Comparison of ENCODE assay signal across 5 cellular contexts in genomic region chr2:91422102-91422501, GRCh38.
DNase-seq lines count a peak whose midpoint lies in the region; ATAC-seq, FAIRE-seq and TF ChIP-seq lines count a peak whose summit lies in the region.
"Not testable (repeated sequence)": the region's sequence is repeated elsewhere in the genome, so short reads cannot be mapped to it uniquely, and the experiment has no call there.

No MANE protein-coding gene starts in this region.

- not testable (repeated sequence) for H3K79me2 ChIP-seq in PC-3 (ENCODE audit: low read length); HepG2 (ENCODE audit: insufficient read depth, low read length)

- H3K27ac ChIP-seq in A549; PC-3 (ENCODE audit: low read length); coronary artery; HepG2 (ENCODE audit: extremely low read length, insufficient read depth, low read length): not testable (repeated sequence)

- CTCF ChIA-PET in A549 (lab: Yijun Ruan, JAX); PC-3 (lab: Charles Lee); HepG2 (lab: Yijun Ruan, JAX; ENCODE audit: low intra/inter-chr PET ratio, low total read pairs): not testable (repeated sequence)

- not testable (repeated sequence) for H3K9me2 ChIP-seq in PC-3 (replicated peaks; ENCODE audit: low read length)

- H3K4me3 Mint-ChIP-seq in activated CD4-positive, alpha-beta T cell treated with anti-CD3 and anti-CD28 coated beads, Interleukin-2, amount 10 ng/mL, durations not matched to agents 24 days and 14 days, result not testable (repeated sequence)

- in situ Hi-C loops in HepG2 (cut with HindIII; ENCODE audit: extremely low pct_ligation_motif_present, low pct_unique_long_range_greater_than_20kb), result not testable (repeated sequence)

- H2AFZ ChIP-seq in PC-3 (ENCODE audit: low read length); HepG2 (ENCODE audit: low read length): not testable (repeated sequence)

- H3K27ac Mint-ChIP-seq in activated CD4-positive, alpha-beta T cell treated with anti-CD3 and anti-CD28 coated beads, Interleukin-2, amount 10 ng/mL, durations not matched to agents 24 days and 14 days, result not testable (repeated sequence)

- not testable (repeated sequence) for H3K4me3 ChIP-seq in A549; PC-3 (ENCODE audit: low read length); HepG2 (replicated peaks in 1 of 3; ENCODE audit: insufficient read depth in 1 of 3, low read depth in 2 of 3, low read length in 3 of 3)
- peak overlapping the region; percentile 6 for H3K4me3 ChIP-seq in coronary artery

- not testable (repeated sequence) for H3K4me2 ChIP-seq in A549; PC-3 (ENCODE audit: low read length); HepG2 (ENCODE audit: low read depth, low read length)

- H3F3A ChIP-seq in PC-3 (ENCODE audit: low read length, unreplicated experiment), result not testable (repeated sequence)

- TF ChIP-seq EP300 in A549 (IDR thresholded peaks at IDR 0.05); HepG2 (IDR thresholded peaks at IDR 0.05; ENCODE audit: low read depth in 2 of 2, low read length in 2 of 2); HepG2 (CRISPR knock-in tag; IDR thresholded peaks at IDR 0.05; ENCODE audit: borderline replicate concordance): not testable (repeated sequence)

- TF ChIP-seq CTCF in A549 (IDR thresholded peaks at IDR 0.05); PC-3 (conservative IDR thresholded peaks at IDR 0.05; ENCODE audit: low read depth, low read length); coronary artery (IDR thresholded peaks at IDR 0.05); HepG2 (CRISPR knock-in tag; IDR thresholded peaks at IDR 0.05): not testable (repeated sequence)

- intact Hi-C loops in PC-3 (cut with micrococcal nuclease); activated CD4-positive, alpha-beta T cell treated with anti-CD3 and anti-CD28 coated beads, Interleukin-2, amount 10 ng/mL, durations not matched to agents 24 days and 14 days (cut with micrococcal nuclease); HepG2 (cut with micrococcal nuclease; ENCODE audit: unreplicated experiment): not testable (repeated sequence)

- not testable (repeated sequence) for H3K4me1 ChIP-seq in A549; PC-3 (ENCODE audit: insufficient read depth, low read length); HepG2 (ENCODE audit: insufficient read depth, low read length)

- H4K20me1 ChIP-seq in PC-3 (ENCODE audit: low read length); HepG2 (ENCODE audit: insufficient read depth, low read length): not testable (repeated sequence)

- BruUV-seq in PC-3 (replicated peaks; lab: Mats Ljungman, UMichigan); HepG2 (replicated peaks; lab: Mats Ljungman, UMichigan): not testable (repeated sequence)

- DNase-seq in A549 (ENCODE audit: low read depth in 1 of 2, low spot score in 1 of 2); coronary artery (ENCODE audit: low spot score); HepG2 (ENCODE audit: low spot score): not testable (repeated sequence)
- peak; percentile 1 for DNase-seq in PC-3
- peak; percentile 51 for DNase-seq in activated CD4-positive, alpha-beta T cell treated with anti-CD3 and anti-CD28 coated beads, Interleukin-2, amount 10 ng/mL, durations not matched to agents 24 days and 14 days

- TF ChIP-seq RAD21 in A549 (conservative IDR thresholded peaks at IDR 0.05 in 1 of 2, IDR thresholded peaks at IDR 0.05 in 1 of 2); HepG2 (CRISPR knock-in tag; IDR thresholded peaks at IDR 0.05): not testable (repeated sequence)

- not testable (repeated sequence) for ATAC-seq in A549, PC-3, HepG2

- TF ChIP-seq POLR2A in A549 (IDR thresholded peaks at IDR 0.05; ENCODE audit: low read length); HepG2 (IDR thresholded peaks at IDR 0.05; ENCODE audit: insufficient read depth in 1 of 2, low read depth in 2 of 2, low read length in 2 of 2): not testable (repeated sequence)

- H3K27me3 ChIP-seq in PC-3 (ENCODE audit: low read length), result peaks cover 29% of the 10 kb centered on the region
- not testable (repeated sequence) for H3K27me3 ChIP-seq in HepG2 (ENCODE audit: control insufficient read depth in 1 of 2, insufficient read depth in 2 of 2, low read length in 2 of 2)

- H3K9me3 Mint-ChIP-seq in activated CD4-positive, alpha-beta T cell treated with anti-CD3 and anti-CD28 coated beads, Interleukin-2, amount 10 ng/mL, durations not matched to agents 24 days and 14 days, result peaks cover 29% of the 10 kb centered on the region

- not testable (repeated sequence) for H3K36me3 Mint-ChIP-seq in activated CD4-positive, alpha-beta T cell treated with anti-CD3 and anti-CD28 coated beads, Interleukin-2, amount 10 ng/mL, durations not matched to agents 24 days and 14 days (ENCODE audit: low read depth)

- not testable (repeated sequence) for FAIRE-seq in A549 (lab: Jason Lieb, UNC); HepG2 (lab: Jason Lieb, UNC)

- 33% methylated on average over 19 of the region's 19 CpGs for WGBS in A549 (ENCODE audit: missing lambda C conversion rate)
- WGBS in HepG2 (ENCODE audit: low lambda C conversion rate), result 39% methylated on average over 19 of the region's 19 CpGs

- POLR2A ChIA-PET in A549 (lab: Yijun Ruan, JAX); PC-3 (lab: Charles Lee; ENCODE audit: unreplicated experiment); HepG2 (lab: Yijun Ruan, JAX): not testable (repeated sequence)

- H3K27me3 Mint-ChIP-seq in activated CD4-positive, alpha-beta T cell treated with anti-CD3 and anti-CD28 coated beads, Interleukin-2, amount 10 ng/mL, durations not matched to agents 24 days and 14 days, result not testable (repeated sequence)

- not testable (repeated sequence) for H3K36me3 ChIP-seq in PC-3 (ENCODE audit: low read depth, low read length); HepG2 (replicated peaks in 1 of 2; ENCODE audit: control insufficient read depth in 1 of 2, insufficient read depth in 2 of 2, low read length in 2 of 2)

- H3K9me3 ChIP-seq in A549, result peaks cover 13% of the 10 kb centered on the region; the same call in 2 of the 3 replicates
- peaks cover 21% of the 10 kb centered on the region for H3K9me3 ChIP-seq in PC-3 (ENCODE audit: low read length)
- peaks cover 27% of the 10 kb centered on the region for H3K9me3 ChIP-seq in HepG2 (ENCODE audit: low read length)

- not testable (repeated sequence) for H3K9ac ChIP-seq in PC-3 (ENCODE audit: low read length); HepG2 (ENCODE audit: insufficient read depth, low read depth, low read length)

- H3K4me1 Mint-ChIP-seq in activated CD4-positive, alpha-beta T cell treated with anti-CD3 and anti-CD28 coated beads, Interleukin-2, amount 10 ng/mL, durations not matched to agents 24 days and 14 days, result not testable (repeated sequence)

TF ChIP-seq in A549, 52 proteins besides CTCF, POLR2A, EP300 and RAD21:
- peak; percentile 50 for TF ChIP-seq ZFP36 (IDR thresholded peaks at IDR 0.05; ENCODE audit: borderline replicate concordance, partially characterized antibody)
TF ChIP-seq in A549: peak in this region for 1; not testable (repeated sequence) for 51.

TF ChIP-seq in HepG2, 621 proteins besides CTCF, POLR2A, EP300 and RAD21:
- peak; percentile 81 for TF ChIP-seq CREB1 (IDR thresholded peaks at IDR 0.05)
- not testable (repeated sequence) for TF ChIP-seq CREB1 (CRISPR knock-in tag; IDR thresholded peaks at IDR 0.05)
